In the genomic region with DNA sequence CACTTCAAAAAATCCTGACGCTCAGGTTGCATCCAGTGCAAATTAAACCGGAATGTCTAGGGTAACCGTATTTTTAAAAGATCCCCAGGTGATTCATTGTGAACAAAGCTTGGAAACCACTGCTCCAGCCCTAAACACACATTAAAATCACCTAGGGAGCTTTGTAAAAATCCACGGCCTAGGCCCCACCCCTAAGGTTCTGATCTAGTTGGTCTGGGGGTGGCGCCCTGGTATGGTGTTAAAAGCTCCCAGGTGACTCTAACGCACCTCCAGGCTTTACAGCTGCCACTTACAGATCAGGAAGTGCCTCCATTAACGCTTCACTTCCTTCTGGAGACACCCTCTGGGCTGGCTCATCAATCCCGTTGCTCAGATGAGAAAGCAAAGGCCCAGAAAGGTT, we compare ENCODE assay signal across 18 cellular contexts.
A peak's percentile ranks its signal among the peaks of the same experiment; 100 is the strongest.
DNase-seq lines count a peak whose midpoint lies in the region; ATAC-seq and TF ChIP-seq lines count a peak whose summit lies in the region.
"Had no signal": no experiment of that assay in that cellular context is flagged by ENCODE, and none has a peak within 500 bp of the region (broad histone marks: within the 10 kb centered on the region; RNA-seq: fewer than 3 reads in every experiment).

No MANE protein-coding gene starts in this region.

- no peaks in the 10 kb centered on the region for H3K9me3 ChIP-seq in PC-9 (ENCODE audit: insufficient read depth, low read depth)
- H3K9me3 ChIP-seq: ascending aorta, sigmoid colon, suprapubic skin had no signal

- H3K9me3 Mint-ChIP-seq in GM23338, result no peaks in the 10 kb centered on the region; the same call in 2 of the 3 replicates

- H3K27ac ChIP-seq in GM23338 (ENCODE audit: low read depth) (no peak overlapping the region), PC-9 (no peak overlapping the region)
- H3K27ac ChIP-seq: ascending aorta, sigmoid colon, suprapubic skin had no signal

- peaks cover 28% of the 10 kb centered on the region for H3K27me3 Mint-ChIP-seq in GM23338 (ENCODE audit: insufficient read depth, low read depth, poor library complexity)

- H4K20me1 ChIP-seq in GM23338 (replicated peaks; ENCODE audit: insufficient read depth) (no peaks in the 10 kb centered on the region; the same call in 1 of the 2 replicates), PC-9 (ENCODE audit: insufficient read depth) (no peaks in the 10 kb centered on the region)

- intact Hi-C loops in PC-9 (cut with micrococcal nuclease; ENCODE audit: unreplicated experiment), result loop anchor here (2.0 kb wide), 1 partner anchor 101 kb away; no protein-coding TSS in a partner anchor
- intact Hi-C loops in left colon (cut with DNase I, micrococcal nuclease), result loop anchor here in 1 of 2 donors (10.0 kb wide), 1 partner anchor 101 kb away; no protein-coding TSS in a partner anchor

- H3K9me2 ChIP-seq in GM23338 (ENCODE audit: insufficient read depth) (no peaks in the 10 kb centered on the region), PC-9 (ENCODE audit: insufficient read depth) (no peaks in the 10 kb centered on the region)

- no peak overlapping the region for H3K27ac Mint-ChIP-seq in GM23338

- peaks cover 2% of the 10 kb centered on the region; the same call in 1 of the 3 replicates for H3K36me3 Mint-ChIP-seq in GM23338 (ENCODE audit: low read depth)

- DNase-seq in GM23338 (ENCODE audit: low spot score) (peak; percentile 59), NCI-H2107 treated with DMSO at 0.1 percent for 48 hours (lab: John Stamatoyannopoulos, UW; ENCODE audit: unreplicated experiment) (peak; percentile 88), PC-9 (peak; percentile 25 to 56), left colon (peak; percentile 49 to 73), AG08395 (ENCODE audit: low spot score) (no peak), RKO (ENCODE audit: low spot score) (no peak)
- DNase-seq: activated CD4-positive, CD25-positive, alpha-beta regulatory T cell treated with anti-CD3 and anti-CD28 coated beads, Interleukin-2, amount 50 U/mL, for 72 hours; activated CD8-positive, alpha-beta memory T cell treated with anti-CD3 and anti-CD28 coated beads, Interleukin-2, amount 50 U/mL, for 4 hours; activated naive CD4-positive, alpha-beta T cell treated with Interleukin-2 at 50 U/mL for 16 hours; Kasumi-1; kidney glomerular epithelial cell; NCI-H446; sigmoid colon; stimulated activated CD4-positive, alpha-beta T cell treated with anti-CD3 and anti-CD28 coated beads, Interleukin-2, amount 100 ng/mL, for 48 hours had no signal

- peaks cover 24% of the 10 kb centered on the region for H3K4me1 ChIP-seq in GM23338 (ENCODE audit: insufficient read depth)
- no peaks in the 10 kb centered on the region for H3K4me1 ChIP-seq in PC-9 (replicated peaks; ENCODE audit: insufficient read depth)
- H3K4me1 ChIP-seq: ascending aorta had no signal

- no peak overlapping the region for H3K4me3 Mint-ChIP-seq in GM23338

- H3K36me3 ChIP-seq in GM23338 (ENCODE audit: insufficient read depth), result no peaks in the 10 kb centered on the region; the same call in 1 of the 2 replicates
- H3K36me3 ChIP-seq in PC-9 (ENCODE audit: low read depth), result no peaks in the 10 kb centered on the region
- H3K36me3 ChIP-seq: ascending aorta, sigmoid colon, suprapubic skin had no signal

- no peaks in the 10 kb centered on the region; the same call in 1 of the 2 replicates for H3F3A ChIP-seq in GM23338 (replicated peaks; ENCODE audit: low read depth)
- H3F3A ChIP-seq in PC-9 (ENCODE audit: insufficient read depth, low read depth), result no peaks in the 10 kb centered on the region; the same call in 1 of the 2 replicates

- ATAC-seq in GM23338 (peak; percentile 8), left colon (peak; percentile 86), HG03457 (IDR thresholded peaks at IDR 0.05; ENCODE audit: unreplicated experiment) (no peak), HG02610 (IDR thresholded peaks at IDR 0.05; ENCODE audit: unreplicated experiment) (no peak)

- H3K27me3 ChIP-seq in GM23338 (ENCODE audit: insufficient read depth) (no peaks in the 10 kb centered on the region), PC-9 (ENCODE audit: insufficient read depth, low read depth) (peaks cover 82% of the 10 kb centered on the region)
- H3K27me3 ChIP-seq: ascending aorta had no signal

- BruUV-seq in PC-9 (replicated peaks; lab: Mats Ljungman, UMichigan), result no TSS peak

- H2AFZ ChIP-seq in GM23338, result no peak overlapping the region
- no peak overlapping the region for H2AFZ ChIP-seq in PC-9

- TF ChIP-seq CTCF in GM23338 (conservative IDR thresholded peaks at IDR 0.05; ENCODE audit: low read depth in 2 of 2) (peak in 1 of 2 experiments; percentile 39; a peak in 2 of 4 replicates), PC-9 (conservative IDR thresholded peaks at IDR 0.05) (no peak)

- CTCF ChIA-PET in PC-9 (lab: Charles Lee), result no interaction called here

- H3K4me1 Mint-ChIP-seq in GM23338, result peaks cover 37% of the 10 kb centered on the region

- 0 out of 2 replicates have a peak overlapping the region, but pooled peaks have one; percentile 38 for H3K4me2 ChIP-seq in GM23338
- H3K4me2 ChIP-seq in PC-9, result no peak overlapping the region

- H3K4me3 ChIP-seq in GM23338, result no peak overlapping the region
- H3K4me3 ChIP-seq in PC-9, result no peak overlapping the region
- H3K4me3 ChIP-seq: ascending aorta, sigmoid colon, suprapubic skin had no signal

- H3K79me2 ChIP-seq in GM23338 (replicated peaks; ENCODE audit: insufficient read depth) (no peaks in the 10 kb centered on the region), PC-9 (ENCODE audit: low read depth) (no peaks in the 10 kb centered on the region)

- POLR2A ChIA-PET in PC-9 (lab: Charles Lee; ENCODE audit: unreplicated experiment), result no interaction called here

TF ChIP-seq in GM23338, 12 proteins besides CTCF, POLR2A, EP300 and RAD21:
- no peak for TF ChIP-seq EZH2 (IDR thresholded peaks at IDR 0.05; ENCODE audit: low read depth, unreplicated experiment)
- no peak for TF ChIP-seq NANOG (IDR thresholded peaks at IDR 0.05; ENCODE audit: borderline replicate concordance)
- no peak for TF ChIP-seq POLR2AphosphoS5 (IDR thresholded peaks at IDR 0.05; ENCODE audit: low read depth)

Comparison
In these comparisons a context has a peak if more than half of its experiments do, and no peak if none do; other contexts are left out.
1. ATAC-seq: peak in GM23338 (single experiment) and left colon (single experiment); none in HG03457 (single experiment) and HG02610 (single experiment).
2. DNase-seq: peak in GM23338 (single experiment), NCI-H2107 treated with DMSO at 0.1 percent for 48 hours (single experiment), PC-9 (2 of 2) and left colon (2 of 2); none in AG08395 (single experiment) and RKO (single experiment).